ENCODE assay signal across 18 cellular contexts in genomic region chr7:139423091-139423490, GRCh38.
"Had no signal": no experiment of that assay in that cellular context is flagged by ENCODE, and none has a peak within 500 bp of the region (broad histone marks: within the 10 kb centered on the region; RNA-seq: fewer than 3 reads in every experiment).

No MANE protein-coding gene starts in this region.

- H3K27ac Mint-ChIP-seq: activated CD8-positive, alpha-beta memory T cell treated with anti-CD3 and anti-CD28 coated beads, Interleukin-2, amount 10 ng/mL, durations not matched to agents 7 days and 5 days; activated naive CD8-positive, alpha-beta T cell treated with anti-CD3 and anti-CD28 coated beads for 36 hours; natural killer cell treated with Interleukin-12 subunit alpha and Interleukin-12 subunit beta and Interleukin-15 and Interleukin-18, amount 100 ng/mL, for 72 hours had no signal

- H3K27me3 Mint-ChIP-seq: activated CD8-positive, alpha-beta memory T cell treated with anti-CD3 and anti-CD28 coated beads, Interleukin-2, amount 10 ng/mL, durations not matched to agents 7 days and 5 days; activated naive CD8-positive, alpha-beta T cell treated with anti-CD3 and anti-CD28 coated beads for 36 hours; natural killer cell treated with Interleukin-12 subunit alpha and Interleukin-12 subunit beta and Interleukin-15 and Interleukin-18, amount 100 ng/mL, for 72 hours had no signal

- H3K4me3 Mint-ChIP-seq: activated CD8-positive, alpha-beta memory T cell treated with anti-CD3 and anti-CD28 coated beads, Interleukin-2, amount 10 ng/mL, durations not matched to agents 7 days and 5 days; activated naive CD8-positive, alpha-beta T cell treated with anti-CD3 and anti-CD28 coated beads for 36 hours; activated T-cell treated with anti-CD3 and anti-CD28 coated beads, Interleukin-2, amount 50 U/mL, for 4 hours; natural killer cell treated with Interleukin-12 subunit alpha and Interleukin-12 subunit beta and Interleukin-15 and Interleukin-18, amount 100 ng/mL, for 72 hours had no signal

- DNase-seq: activated CD4-positive, alpha-beta T cell treated with anti-CD3 and anti-CD28 coated beads for 1 hour; activated CD4-positive, alpha-beta T cell treated with anti-CD3 and anti-CD28 coated beads, Interleukin-2, amount 50 U/mL, for 48 hours; activated CD8-positive, alpha-beta memory T cell treated with anti-CD3 and anti-CD28 coated beads, Interleukin-2, amount 10 ng/mL, durations not matched to agents 7 days and 5 days; activated gamma-delta T cell; activated naive CD8-positive, alpha-beta T cell treated with anti-CD3 and anti-CD28 coated beads for 36 hours; activated T-cell treated with anti-CD3 and anti-CD28 coated beads, Interleukin-2, amount 50 U/mL, for 4 hours; aorta; effector memory CD4-positive, alpha-beta T cell; gastrocnemius medialis; left cardiac atrium; lower lobe of right lung; mucosa of descending colon; SW 1271; T-helper 9 cell had no signal

- H3K9me3 Mint-ChIP-seq: activated naive CD8-positive, alpha-beta T cell treated with anti-CD3 and anti-CD28 coated beads for 36 hours; activated T-cell treated with anti-CD3 and anti-CD28 coated beads, Interleukin-2, amount 50 U/mL, for 4 hours; natural killer cell treated with Interleukin-12 subunit alpha and Interleukin-12 subunit beta and Interleukin-15 and Interleukin-18, amount 100 ng/mL, for 72 hours had no signal

- H3K27me3 ChIP-seq: gastrocnemius medialis, SJSA1 had no signal

- H3K9me3 ChIP-seq: gastrocnemius medialis, lower lobe of right lung, mucosa of descending colon, SJSA1 had no signal

- ATAC-seq: activated CD8-positive, alpha-beta memory T cell treated with anti-CD3 and anti-CD28 coated beads, Interleukin-2, amount 10 ng/mL, durations not matched to agents 7 days and 5 days; activated T-cell treated with anti-CD3 and anti-CD28 coated beads, Interleukin-2, amount 50 U/mL, for 4 hours; gastrocnemius medialis; left cardiac atrium; lower lobe of right lung; mucosa of descending colon; natural killer cell treated with Interleukin-12 subunit alpha and Interleukin-12 subunit beta and Interleukin-15 and Interleukin-18, amount 100 ng/mL, for 72 hours had no signal

- FAIRE-seq: bronchial epithelial cell had no signal

- H3K4me3 ChIP-seq: coronary artery, gastrocnemius medialis, lower lobe of right lung, mucosa of descending colon, SJSA1 had no signal

- H3K27ac ChIP-seq: coronary artery, lower lobe of right lung, SJSA1 had no signal

- H3K4me1 ChIP-seq: lower lobe of right lung, SJSA1 had no signal
